31 cellular contexts compared by ENCODE assay signal in the genomic region with DNA sequence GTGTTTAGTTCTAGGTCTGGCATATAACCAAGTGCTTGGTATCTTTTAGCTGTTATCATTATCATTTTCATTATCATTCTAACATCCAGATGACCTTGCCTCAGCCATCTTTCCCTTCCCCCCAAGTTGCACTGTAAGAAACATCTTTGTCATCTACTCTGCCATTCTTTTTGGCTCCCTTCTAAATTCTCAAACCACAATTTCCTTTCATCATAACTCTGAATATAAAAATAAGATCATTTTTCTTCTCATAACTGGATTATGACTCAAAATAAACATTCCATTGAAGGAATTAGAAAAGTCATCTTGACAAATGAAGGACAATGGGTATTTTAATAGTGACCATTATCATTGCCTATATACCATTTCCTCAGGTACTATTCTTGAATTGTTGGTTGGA.
"Had no signal": no experiment of that assay in that cellular context is flagged by ENCODE, and none has a peak within 500 bp of the region (broad histone marks: within the 10 kb centered on the region; RNA-seq: fewer than 3 reads in every experiment).

No MANE protein-coding gene starts in this region.

- H3K4me1 ChIP-seq: ascending aorta had no signal

- ATAC-seq: activated CD4-positive, alpha-beta T cell treated with anti-CD3 and anti-CD28 coated beads for 36 hours; activated naive CD4-positive, alpha-beta T cell treated with anti-CD3 and anti-CD28 coated beads, Interleukin-2, amount 50 U/mL, for 72 hours; activated naive CD8-positive, alpha-beta T cell treated with anti-CD3 and anti-CD28 coated beads, Interleukin-2, amount 50 U/mL, for 24 hours; Panc1; T-cell had no signal

- H3K36me3 Mint-ChIP-seq: activated naive CD4-positive, alpha-beta T cell treated with anti-CD3 and anti-CD28 coated beads, Interleukin-2, amount 50 U/mL, for 72 hours; brain; T-cell had no signal

- H3K4me3 ChIP-seq: ascending aorta, cardiac muscle cell had no signal

- DNase-seq: activated CD4-positive, alpha-beta memory T cell treated with anti-CD3 and anti-CD28 coated beads, Interleukin-2, amount 10 ng/mL, durations not matched to agents 7 days and 5 days; activated CD4-positive, alpha-beta T cell treated with anti-CD3 and anti-CD28 coated beads for 36 hours; activated CD4-positive, alpha-beta T cell treated with anti-CD3 and anti-CD28 coated beads, Interleukin-2, amount 50 U/mL, for 1 hour; activated effector memory CD4-positive, alpha-beta T cell treated with Interleukin-2 at 50 U/mL for 16 hours; activated naive CD4-positive, alpha-beta T cell; activated naive CD8-positive, alpha-beta T cell treated with anti-CD3 and anti-CD28 coated beads, Interleukin-2, amount 50 U/mL, for 24 hours; amniotic stem cell; IMR-90; Kasumi-1; KBM-7; MV-4-11; NCI-H1092 treated with DMSO at 0.1 percent for 48 hours; NCI-H1417 treated with DMSO at 0.1 percent for 48 hours; NCI-H1694; NCI-H2029; NCI-H2107; NCI-H2171 treated with DMSO at 0.1 percent for 48 hours; NCI-H345; NCI-H510A; NCI-H526 treated with DMSO at 0.1 percent for 48 hours; NCI-H82; SHP77; T-cell; T-helper 2 cell; WERI-Rb-1 had no signal

- H3K4me3 Mint-ChIP-seq: activated CD4-positive, alpha-beta memory T cell treated with anti-CD3 and anti-CD28 coated beads, Interleukin-2, amount 10 ng/mL, durations not matched to agents 7 days and 5 days; activated CD4-positive, alpha-beta T cell treated with anti-CD3 and anti-CD28 coated beads for 36 hours; activated naive CD8-positive, alpha-beta T cell treated with anti-CD3 and anti-CD28 coated beads, Interleukin-2, amount 50 U/mL, for 24 hours; brain; T-cell had no signal

- H3K9me3 Mint-ChIP-seq: activated CD4-positive, alpha-beta memory T cell treated with anti-CD3 and anti-CD28 coated beads, Interleukin-2, amount 10 ng/mL, durations not matched to agents 7 days and 5 days; activated naive CD4-positive, alpha-beta T cell treated with anti-CD3 and anti-CD28 coated beads, Interleukin-2, amount 50 U/mL, for 72 hours; activated naive CD8-positive, alpha-beta T cell treated with anti-CD3 and anti-CD28 coated beads, Interleukin-2, amount 50 U/mL, for 24 hours; brain had no signal

- H3K27me3 ChIP-seq: ascending aorta, cardiac muscle cell had no signal

- H3K4me1 Mint-ChIP-seq: activated CD4-positive, alpha-beta memory T cell treated with anti-CD3 and anti-CD28 coated beads, Interleukin-2, amount 10 ng/mL, durations not matched to agents 7 days and 5 days; activated CD4-positive, alpha-beta T cell treated with anti-CD3 and anti-CD28 coated beads for 36 hours; activated naive CD8-positive, alpha-beta T cell treated with anti-CD3 and anti-CD28 coated beads, Interleukin-2, amount 50 U/mL, for 24 hours; T-cell had no signal

- H3K27me3 Mint-ChIP-seq: activated CD4-positive, alpha-beta memory T cell treated with anti-CD3 and anti-CD28 coated beads, Interleukin-2, amount 10 ng/mL, durations not matched to agents 7 days and 5 days; brain had no signal

- H3K9me3 ChIP-seq: ascending aorta had no signal

- H3K27ac Mint-ChIP-seq: activated CD4-positive, alpha-beta memory T cell treated with anti-CD3 and anti-CD28 coated beads, Interleukin-2, amount 10 ng/mL, durations not matched to agents 7 days and 5 days; activated CD4-positive, alpha-beta T cell treated with anti-CD3 and anti-CD28 coated beads for 36 hours; activated naive CD4-positive, alpha-beta T cell treated with anti-CD3 and anti-CD28 coated beads, Interleukin-2, amount 50 U/mL, for 72 hours; activated naive CD8-positive, alpha-beta T cell treated with anti-CD3 and anti-CD28 coated beads, Interleukin-2, amount 50 U/mL, for 24 hours; brain; T-cell had no signal

- H3K36me3 ChIP-seq: ascending aorta, cardiac muscle cell, WERI-Rb-1 had no signal

- H3K27ac ChIP-seq: ascending aorta, cardiac muscle cell, RWPE1, WERI-Rb-1 had no signal
